In the genomic region with DNA sequence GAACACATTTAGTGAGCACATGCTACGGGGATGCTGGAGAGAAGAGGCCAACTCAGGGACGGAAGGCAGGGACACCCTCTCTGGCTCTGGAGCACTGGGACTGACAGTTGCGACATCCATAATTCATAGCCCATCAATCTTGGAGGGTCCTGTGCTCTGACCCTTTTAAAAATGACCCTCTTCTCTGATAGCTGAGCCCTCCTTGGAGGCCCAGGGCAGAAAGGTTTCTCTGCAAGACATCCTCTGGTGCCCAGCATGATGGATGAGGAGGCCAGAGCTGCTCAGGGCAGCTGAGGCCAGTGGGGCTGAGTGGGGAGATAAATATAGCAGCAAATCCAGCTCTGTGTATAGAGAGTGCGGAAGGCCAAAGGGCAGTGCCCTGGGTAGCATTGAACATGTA, we compare ENCODE assay signal across 26 cellular contexts. TPM values are rescaled to one million over a fixed set of nuclear protein-coding genes. Genes with fewer than 3 reads are reported as not detected.
DNase-seq lines count a peak whose midpoint lies in the region; ATAC-seq and TF ChIP-seq lines count a peak whose summit lies in the region.
"Had no signal": no experiment of that assay in that cellular context is flagged by ENCODE, and none has a peak within 500 bp of the region (broad histone marks: within the 10 kb centered on the region; RNA-seq: fewer than 3 reads in every experiment).

No MANE protein-coding gene starts in this region.

- H3K27ac ChIP-seq in ascending aorta, result peak overlapping the region; percentile 79 to 97
- peak overlapping the region; percentile 52 for H3K27ac ChIP-seq in mesodermal cell (ENCODE audit: low read depth, low read length, severe bottlenecking)
- peak overlapping the region; percentile 91 for H3K27ac ChIP-seq in smooth muscle cell (ENCODE audit: low read depth)
- no peak overlapping the region for H3K27ac ChIP-seq in CD4-positive, alpha-beta memory T cell (ENCODE audit: low read depth, low read length)
- H3K27ac ChIP-seq: HL-60, SJSA1 had no signal

- WGBS in mesodermal cell (ENCODE audit: insufficient coverage in 2 of 2), 2 experiments, result 85 to 88% methylated on average over 3 to 4 of the region's 4 CpGs
- 92% methylated on average over 4 of the region's 4 CpGs for WGBS in smooth muscle cell (ENCODE audit: low lambda C conversion rate)

- peaks cover 38% of the 10 kb centered on the region for H3K4me1 Mint-ChIP-seq in CD14-positive monocyte
- H3K4me1 Mint-ChIP-seq in CD4-positive, alpha-beta memory T cell, result no peaks in the 10 kb centered on the region
- H3K4me1 Mint-ChIP-seq: activated T-helper 17 cell treated with anti-CD3 and anti-CD28 coated beads, Interleukin-2, amount 50 U/mL, for 72 hours; T-cell had no signal

- H3K9me3 ChIP-seq in ascending aorta, result no peaks in the 10 kb centered on the region
- H3K9me3 ChIP-seq in mesodermal cell (ENCODE audit: control insufficient read depth, low read length), result no peaks in the 10 kb centered on the region
- H3K9me3 ChIP-seq in smooth muscle cell (replicated peaks; ENCODE audit: low read depth), result no peaks in the 10 kb centered on the region
- H3K9me3 ChIP-seq in CD4-positive, alpha-beta memory T cell (ENCODE audit: control insufficient read depth in 1 of 2, low read length in 2 of 2), result no peaks in the 10 kb centered on the region
- H3K9me3 ChIP-seq: SJSA1 had no signal

- H3K4me1 ChIP-seq in ascending aorta (peaks cover 12 to 23% of the 10 kb centered on the region in 2 donors), mesodermal cell (ENCODE audit: control insufficient read depth, insufficient read depth, low read length, poor library complexity, severe bottlenecking) (peaks cover 29% of the 10 kb centered on the region), smooth muscle cell (ENCODE audit: low read depth) (no peaks in the 10 kb centered on the region)
- no peaks in the 10 kb centered on the region for H3K4me1 ChIP-seq in CD4-positive, alpha-beta memory T cell (ENCODE audit: insufficient read depth, low read length)

- no peak for DNase-seq in CD14-positive monocyte (ENCODE audit: low spot score)
- DNase-seq in ascending aorta (ENCODE audit: low spot score in 2 of 2), result no peak
- DNase-seq in smooth muscle cell (lab: John Stamatoyannopoulos, UW; ENCODE audit: unreplicated experiment), result no peak
- DNase-seq in left colon, result no peak
- no peak for DNase-seq in CD4-positive, alpha-beta memory T cell
- DNase-seq in stimulated activated CD4-positive, alpha-beta T cell treated with anti-CD3 and anti-CD28 coated beads, Interleukin-1b, Interleukin-23, amount 100 ng/mL, for 48 hours, result no peak
- DNase-seq in stimulated activated CD4-positive, alpha-beta T cell treated with anti-CD3 and anti-CD28 coated beads, Interleukin-4, amount 100 ng/mL, for 24 hours, result no peak
- DNase-seq: activated CD4-positive, alpha-beta T cell treated with anti-CD3 and anti-CD28 coated beads, Interleukin-2, amount 50 U/mL, for 48 hours; activated CD8-positive, alpha-beta memory T cell treated with anti-CD3 and anti-CD28 coated beads, Interleukin-2, amount 50 U/mL, for 48 hours; C1 segment of cervical spinal cord; Calu3; effector memory CD4-positive, alpha-beta T cell; HCEC 1CT; islet precursor cell; NCI-H1105; NCI-H1930; NCI-H526 treated with DMSO at 0.1 percent for 48 hours; occipital lobe; T-cell had no signal

- intact Hi-C loops in CD14-positive monocyte (cut with micrococcal nuclease), result loop anchor here in 1 of 2 donors (10.0 kb wide), 1 partner anchor 126 kb away; no protein-coding TSS in a partner anchor
- intact Hi-C loops in ascending aorta (cut with DNase I), result no loop called here
- intact Hi-C loops in left colon (cut with DNase I, micrococcal nuclease), result no loop called here
- intact Hi-C loops in CD4-positive, alpha-beta memory T cell (cut with micrococcal nuclease), result no loop called here

- no peak overlapping the region for H3K4me3 Mint-ChIP-seq in CD14-positive monocyte
- H3K4me3 Mint-ChIP-seq in CD4-positive, alpha-beta memory T cell, result no peak overlapping the region
- H3K4me3 Mint-ChIP-seq: activated naive CD8-positive, alpha-beta T cell; activated T-helper 17 cell treated with anti-CD3 and anti-CD28 coated beads, Interleukin-2, amount 50 U/mL, for 72 hours; stimulated activated naive CD8-positive, alpha-beta T cell treated with anti-CD3 and anti-CD28 coated beads, Interleukin-15, Interleukin-2, amounts not matched to agents 100 ng/mL and 50 ng/mL, for 24 hours; T-cell had no signal

- CTCF ChIA-PET in CD4-positive, alpha-beta memory T cell (lab: Charles Lee; ENCODE audit: partially characterized antibody), result no interaction called here

- peaks cover 3% of the 10 kb centered on the region for H3F3A ChIP-seq in smooth muscle cell (ENCODE audit: low read depth)

- H3K9me3 Mint-ChIP-seq in CD14-positive monocyte, result peaks cover 0 to 2% (median 0%) of the 10 kb centered on the region in 7 donors
- peaks cover 0 to 2% (median 0%) of the 10 kb centered on the region in 8 donors for H3K9me3 Mint-ChIP-seq in CD4-positive, alpha-beta memory T cell
- H3K9me3 Mint-ChIP-seq: activated T-helper 17 cell treated with anti-CD3 and anti-CD28 coated beads, Interleukin-2, amount 50 U/mL, for 72 hours; stimulated activated naive CD8-positive, alpha-beta T cell treated with anti-CD3 and anti-CD28 coated beads, Interleukin-15, Interleukin-2, amounts not matched to agents 100 ng/mL and 50 ng/mL, for 24 hours; T-cell had no signal

- POLR2A ChIA-PET in CD4-positive, alpha-beta memory T cell (lab: Charles Lee; ENCODE audit: partially characterized antibody), result no interaction called here

- H3K4me3 ChIP-seq in ascending aorta (no peak overlapping the region), mesodermal cell (ENCODE audit: extremely low read depth, insufficient read depth, low read length, poor library complexity, severe bottlenecking) (no peak overlapping the region), smooth muscle cell (no peak overlapping the region)
- H3K4me3 ChIP-seq in CD4-positive, alpha-beta memory T cell (ENCODE audit: low read length in 2 of 2), result no peak overlapping the region
- H3K4me3 ChIP-seq: GM12878, SJSA1 had no signal

- H3K4me2 ChIP-seq in smooth muscle cell, result no peak overlapping the region

- no peak for ATAC-seq in left colon
- ATAC-seq: activated T-helper 17 cell treated with anti-CD3 and anti-CD28 coated beads, Interleukin-2, amount 50 U/mL, for 72 hours; GM12878; T-cell had no signal

- TF ChIP-seq CTCF in CD14-positive monocyte (IDR thresholded peaks at IDR 0.05), result no peak
- no peak for TF ChIP-seq CTCF in ascending aorta (IDR thresholded peaks at IDR 0.05)
- TF ChIP-seq CTCF in smooth muscle cell (IDR thresholded peaks at IDR 0.05; ENCODE audit: borderline replicate concordance, insufficient read depth, poor library complexity, severe bottlenecking), result no peak

- H3K9ac ChIP-seq in smooth muscle cell (ENCODE audit: low read depth), result no peak overlapping the region

- H3K27me3 Mint-ChIP-seq in CD14-positive monocyte (ENCODE audit: low read depth in 3 of 3), result peaks cover 7 to 11% (median 10%) of the 10 kb centered on the region in 3 donors
- H3K27me3 Mint-ChIP-seq in CD4-positive, alpha-beta memory T cell, result peaks cover 18 to 25% of the 10 kb centered on the region in 2 donors

- H3K27me3 ChIP-seq in ascending aorta (no peaks in the 10 kb centered on the region), smooth muscle cell (ENCODE audit: low read depth) (no peaks in the 10 kb centered on the region)
- H3K27me3 ChIP-seq in CD4-positive, alpha-beta memory T cell (ENCODE audit: insufficient read depth, low read length), result no peaks in the 10 kb centered on the region
- H3K27me3 ChIP-seq: SJSA1 had no signal

- no peaks in the 10 kb centered on the region for H3K36me3 ChIP-seq in ascending aorta
- H3K36me3 ChIP-seq in mesodermal cell (ENCODE audit: control insufficient read depth, insufficient read depth, low read length), result no peaks in the 10 kb centered on the region
- no peaks in the 10 kb centered on the region for H3K36me3 ChIP-seq in smooth muscle cell (ENCODE audit: low read depth)
- H3K36me3 ChIP-seq in CD4-positive, alpha-beta memory T cell (ENCODE audit: insufficient read depth, low read length), result no peaks in the 10 kb centered on the region
- H3K36me3 ChIP-seq: SJSA1 had no signal

- H3K79me2 ChIP-seq in smooth muscle cell (ENCODE audit: low read depth), result no peaks in the 10 kb centered on the region

- H4K20me1 ChIP-seq in smooth muscle cell (ENCODE audit: low read depth), result no peaks in the 10 kb centered on the region

- H2AFZ ChIP-seq in smooth muscle cell (ENCODE audit: low read depth), result peak overlapping the region; percentile 18

- H3K36me3 Mint-ChIP-seq in CD14-positive monocyte, result peaks cover 0 to 2% of the 10 kb centered on the region in 2 donors
- H3K36me3 Mint-ChIP-seq in CD4-positive, alpha-beta memory T cell, result no peaks in the 10 kb centered on the region
- H3K36me3 Mint-ChIP-seq: activated naive CD8-positive, alpha-beta T cell; T-cell had no signal

- H3K27ac Mint-ChIP-seq in CD14-positive monocyte, result peak overlapping the region in 6 of 7 donors; percentile 79 to 95 (median 90)
- no peak overlapping the region for H3K27ac Mint-ChIP-seq in CD4-positive, alpha-beta memory T cell
- H3K27ac Mint-ChIP-seq: activated naive CD8-positive, alpha-beta T cell; activated T-helper 17 cell treated with anti-CD3 and anti-CD28 coated beads, Interleukin-2, amount 50 U/mL, for 72 hours; stimulated activated naive CD8-positive, alpha-beta T cell treated with anti-CD3 and anti-CD28 coated beads, Interleukin-15, Interleukin-2, amounts not matched to agents 100 ng/mL and 50 ng/mL, for 24 hours; T-cell had no signal

RNA-seq across cellular contexts. Expression of gene FMOD, which starts 50.2 kb away (rescaled TPM):
- polyA plus RNA-seq in CD14-positive monocyte, result not detected
- total RNA-seq in ascending aorta, result 92.3 TPM
- 16.6 TPM for polyA plus RNA-seq in mesodermal cell (2013, experiment 1 of 2)
- 18.2 TPM for polyA plus RNA-seq in mesodermal cell (2013, experiment 2 of 2)
- 247 and 332 TPM in 2 replicates for total RNA-seq in smooth muscle cell
- 207 and 369 TPM in 2 replicates for polyA plus RNA-seq in smooth muscle cell
- total RNA-seq in left colon, result 10 to 100 TPM; 25.2 to 29.6 TPM
- total RNA-seq in CD4-positive, alpha-beta memory T cell, result not detected
- polyA plus RNA-seq in CD4-positive, alpha-beta memory T cell, result not detected
- total RNA-seq: Calu3 had no signal

Comparison
In these comparisons a context has a peak if more than half of its experiments do, and no peak if none do; other contexts are left out.
1. H3K27ac Mint-ChIP-seq: peak in CD14-positive monocyte (6 of 7); none in CD4-positive, alpha-beta memory T cell (0 of 7).
2. RNA of gene FMOD, which starts 50.2 kb away (total RNA-seq): 247 to 332 TPM in smooth muscle cell, 92.3 TPM in ascending aorta (single experiment) and 25.2 to 29.6 TPM in left colon; not detected in CD4-positive, alpha-beta memory T cell; every median in the first group is over 10 times any median in the second.